Comparison of ENCODE assay signal across 8 cellular contexts in the genomic region with DNA sequence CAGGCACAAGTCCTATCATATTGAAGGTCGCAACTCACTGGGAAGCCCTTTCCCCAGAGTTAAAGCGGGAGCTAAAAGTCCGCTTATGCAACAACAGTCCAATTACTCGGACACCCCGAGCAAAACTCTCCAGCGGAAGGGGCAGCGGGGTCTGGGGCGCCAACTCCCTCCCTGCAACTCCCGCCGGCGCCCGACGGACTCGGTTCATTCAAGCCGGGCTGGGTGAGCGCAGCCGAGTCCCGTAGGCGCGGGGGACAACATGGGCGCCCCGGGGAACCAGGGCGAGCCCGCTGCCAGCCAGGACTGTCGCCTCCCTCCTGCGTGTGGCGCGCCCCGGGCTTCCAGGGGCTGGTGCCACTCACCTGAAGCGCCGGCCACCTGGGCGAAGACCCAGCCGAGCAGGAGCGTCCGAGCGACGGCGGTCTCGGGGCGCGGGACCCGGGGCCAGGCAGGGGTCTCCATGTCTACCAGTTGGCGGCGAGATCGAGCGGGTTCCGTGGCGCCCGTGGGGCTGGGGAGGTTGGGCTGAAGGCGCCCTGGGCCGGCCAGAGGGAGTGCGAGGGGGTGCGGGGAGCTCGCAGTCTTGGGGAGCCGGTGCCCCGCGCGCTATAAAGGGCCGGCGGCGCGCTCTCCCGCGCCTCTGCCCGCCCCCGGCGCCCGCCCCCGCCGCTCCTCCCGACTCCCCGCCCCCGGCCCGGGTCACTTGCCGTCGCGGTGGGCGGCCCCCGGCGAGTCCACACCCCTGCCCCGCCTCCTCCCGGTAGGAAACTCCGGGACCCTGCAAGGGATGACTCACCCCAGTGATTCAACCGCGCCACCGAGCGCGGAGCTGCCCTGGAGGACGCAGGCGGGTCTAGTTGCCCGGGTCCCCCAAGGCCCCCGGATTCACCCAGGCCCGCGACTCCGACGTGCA. TPM values are rescaled to one million over a fixed set of nuclear protein-coding genes. Genes with fewer than 3 reads are reported as not detected.
DNase-seq lines count a peak whose midpoint lies in the region; ATAC-seq and TF ChIP-seq lines count a peak whose summit lies in the region.

A gene (minus strand): TSS at position 585 of the 913 bp plus-strand sequence. CDS start 123 bp downstream, at position 462.

- H3K79me1 ChIP-seq in neuronal stem cell (ENCODE audit: low read depth, low read length), result no peaks in the 10 kb centered on the region

- DNase-seq in BE2C, result peak; percentile 83
- peak; percentile 20 for DNase-seq in GM19238 (ENCODE audit: insufficient read length, low spot score)
- DNase-seq in RKO (ENCODE audit: low spot score), result peak; percentile 86
- DNase-seq in activated naive CD4-positive, alpha-beta T cell treated with Interleukin-2 at 50 U/mL for 16 hours, result peak; percentile 74
- DNase-seq in neuronal stem cell (ENCODE audit: low spot score), result peak; percentile 75

- H2AK5ac ChIP-seq in neuronal stem cell (ENCODE audit: low read depth, low read length), result peak within 1 kb of the TSS; percentile 1

- no peak within 1 kb of the TSS for H4K8ac ChIP-seq in neuronal stem cell (ENCODE audit: low read depth, low read length)

- WGBS in gastroesophageal sphincter (ENCODE audit: low coverage in 1 of 2), 2 donors, result no CpG with 5 or more reads among the region's 96 CpGs
- no CpG with 5 or more reads among the region's 96 CpGs for WGBS in neuronal stem cell (ENCODE audit: extremely low coverage in 2 of 2, insufficient read length in 2 of 2, insufficient replicate concordance in 1 of 2), 2 donors

- no peak within 1 kb of the TSS for H3K4ac ChIP-seq in neuronal stem cell (ENCODE audit: low read length)

- H3K27me3 ChIP-seq in BE2C (no peaks in the 10 kb centered on the region), gastroesophageal sphincter (peaks cover 17% of the 10 kb centered on the region), neuronal stem cell (ENCODE audit: control insufficient read depth in 3 of 3, insufficient read depth in 3 of 3, low read depth in 1 of 3, low read length in 3 of 3) (peaks cover 0 to 30% (median 0%) of the 10 kb centered on the region in 3 experiments), subcutaneous abdominal adipose tissue (ENCODE audit: control insufficient read depth in 5 of 5, insufficient read depth in 4 of 5, low read length in 5 of 5) (no peaks in the 10 kb centered on the region)

- peak; percentile 71 to 77 for TF ChIP-seq POLR2A in gastroesophageal sphincter (IDR thresholded peaks at IDR 0.05)

- peak within 1 kb of the TSS; percentile 38 for H3K9ac ChIP-seq in neuronal stem cell (ENCODE audit: low read depth, low read length, poor library complexity)
- H3K9ac ChIP-seq in subcutaneous abdominal adipose tissue (ENCODE audit: low read length in 5 of 5), result peak within 1 kb of the TSS; percentile 71 to 99 (median 92)

- peak within 1 kb of the TSS; percentile 97 for H3K18ac ChIP-seq in neuronal stem cell (ENCODE audit: low read length)

- peak within 1 kb of the TSS; percentile 93 for H3K4me2 ChIP-seq in neuronal stem cell (ENCODE audit: insufficient read depth, low read length, poor library complexity, severe bottlenecking)

- peak within 1 kb of the TSS; percentile 89 for H2AFZ ChIP-seq in neuronal stem cell (ENCODE audit: low read length)

- TF ChIP-seq CTCF in BE2C (IDR thresholded peaks at IDR 0.05; ENCODE audit: low read depth, low read length) (no peak), gastroesophageal sphincter (IDR thresholded peaks at IDR 0.05) (peak in 2 of 4 experiments; percentile 14 to 36)

- H3K4me3 ChIP-seq in BE2C (ENCODE audit: low read depth, low read length) (peak within 1 kb of the TSS; percentile 67), gastroesophageal sphincter (peak within 1 kb of the TSS; percentile 61 to 74), neuronal stem cell (ENCODE audit: low read length in 2 of 2) (peak within 1 kb of the TSS; percentile 63 to 96), subcutaneous abdominal adipose tissue (ENCODE audit: low read depth in 1 of 5, low read length in 5 of 5) (peak within 1 kb of the TSS; percentile 73 to 95 (median 88))

- no peak within 1 kb of the TSS for H4K91ac ChIP-seq in neuronal stem cell (ENCODE audit: low read depth, low read length, poor library complexity)

- no peak for TF ChIP-seq EP300 in gastroesophageal sphincter (IDR thresholded peaks at IDR 0.05)

- no peaks in the 10 kb centered on the region for H3K36me3 ChIP-seq in BE2C
- H3K36me3 ChIP-seq in gastroesophageal sphincter, result no peaks in the 10 kb centered on the region
- peaks cover 2 to 38% of the 10 kb centered on the region in 2 donors for H3K36me3 ChIP-seq in neuronal stem cell (replicated peaks in 1 of 2; ENCODE audit: control insufficient read depth in 2 of 2, insufficient read depth in 2 of 2, low read length in 2 of 2)
- H3K36me3 ChIP-seq in subcutaneous abdominal adipose tissue (ENCODE audit: control insufficient read depth in 5 of 5, insufficient read depth in 5 of 5, low read length in 5 of 5), result peaks cover 0 to 5% (median 0%) of the 10 kb centered on the region in 5 donors

- H2BK15ac ChIP-seq in neuronal stem cell (ENCODE audit: low read length), result peak within 1 kb of the TSS; percentile 93

- peak within 1 kb of the TSS; percentile 56 for H2BK120ac ChIP-seq in neuronal stem cell (ENCODE audit: low read depth, low read length)

- H3K4me1 ChIP-seq in BE2C (no peaks in the 10 kb centered on the region; the same call in 1 of the 2 replicates), gastroesophageal sphincter (peaks cover 0 to 39% (median 9%) of the 10 kb centered on the region in 3 donors), neuronal stem cell (ENCODE audit: control insufficient read depth in 2 of 2, insufficient read depth in 1 of 2, low read depth in 1 of 2, low read length in 2 of 2) (peaks cover 6 to 28% of the 10 kb centered on the region in 2 donors), subcutaneous abdominal adipose tissue (ENCODE audit: control insufficient read depth in 5 of 5, insufficient read depth in 5 of 5, low read length in 5 of 5) (peaks cover 12 to 77% (median 55%) of the 10 kb centered on the region in 5 donors)

- peak within 1 kb of the TSS; percentile 58 for H3K23ac ChIP-seq in neuronal stem cell (ENCODE audit: low read depth, low read length, poor library complexity)

- ATAC-seq in HG03520 (IDR thresholded peaks at IDR 0.05; ENCODE audit: unreplicated experiment) (peak; percentile 63), gastroesophageal sphincter (peak; percentile 94)

- H3K27ac ChIP-seq in gastroesophageal sphincter, result peak within 1 kb of the TSS; percentile 51 to 95 (median 84)
- no peak within 1 kb of the TSS for H3K27ac ChIP-seq in neuronal stem cell (replicated peaks; ENCODE audit: low read length)
- H3K27ac ChIP-seq in subcutaneous abdominal adipose tissue (ENCODE audit: low read depth, low read length), result peak within 1 kb of the TSS; percentile 97

- peak within 1 kb of the TSS; percentile 76 for H2BK5ac ChIP-seq in neuronal stem cell (ENCODE audit: low read length)

- peak within 1 kb of the TSS; percentile 47 for H2BK12ac ChIP-seq in neuronal stem cell (ENCODE audit: low read length)

- H3K14ac ChIP-seq in neuronal stem cell (ENCODE audit: low read length), result peak within 1 kb of the TSS; percentile 57

- H3K9me3 ChIP-seq in BE2C, result no peaks in the 10 kb centered on the region
- no peaks in the 10 kb centered on the region for H3K9me3 ChIP-seq in gastroesophageal sphincter
- peaks cover 0 to 5% of the 10 kb centered on the region in 2 donors for H3K9me3 ChIP-seq in neuronal stem cell (replicated peaks in 1 of 2; ENCODE audit: control insufficient read depth in 2 of 2, insufficient read depth in 1 of 2, low read depth in 1 of 2, low read length in 2 of 2)
- H3K9me3 ChIP-seq in subcutaneous abdominal adipose tissue (ENCODE audit: control insufficient read depth in 5 of 5, low read length in 5 of 5), result no peaks in the 10 kb centered on the region

RNA-seq across cellular contexts. Expression of the gene that starts here (rescaled TPM):
- polyA plus RNA-seq in BE2C (2012; ENCODE audit: insufficient read depth, insufficient read length, low read depth), result not detected
- total RNA-seq in gastroesophageal sphincter, result 100 to 1,000 TPM in 1 of 4 donors, 10 to 100 TPM in 3; 15.4 to 110 (median 19.0) TPM
- 8.1 TPM for polyA plus RNA-seq in neuronal stem cell (2013, experiment 1 of 2)
- polyA plus RNA-seq in neuronal stem cell (2013, experiment 2 of 2), result 7.8 TPM

Comparison
In these comparisons a context has a peak if more than half of its experiments do, and no peak if none do; other contexts are left out.
1. DNase-seq: peak in every context shown above with its lines; median percentile 86 in RKO; 83 in BE2C; 75 in neuronal stem cell; 74 in activated naive CD4-positive, alpha-beta T cell treated with Interleukin-2 at 50 U/mL for 16 hours; 20 in GM19238.